ENCODE assay signal across 20 cellular contexts in the genomic region with DNA sequence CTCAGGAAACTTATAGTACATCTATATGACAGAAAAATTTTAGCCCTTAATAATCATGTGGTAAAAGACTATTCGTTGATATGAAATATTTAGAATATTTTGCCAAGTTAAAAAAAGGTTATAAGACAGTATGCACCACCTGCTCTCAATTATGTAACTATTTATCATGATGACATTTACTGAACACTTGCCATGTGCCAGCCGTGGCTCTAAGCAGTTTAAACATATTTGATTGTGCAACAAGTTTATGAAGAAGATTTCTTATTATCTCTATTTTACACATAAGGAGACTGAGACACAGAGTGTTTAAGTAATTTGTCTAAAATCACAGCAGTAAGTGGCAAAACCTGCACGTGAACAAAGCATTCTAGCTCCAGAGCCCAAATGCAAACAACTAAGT.
DNase-seq lines count a peak whose midpoint lies in the region; ATAC-seq, FAIRE-seq and TF ChIP-seq lines count a peak whose summit lies in the region.
"Had no signal": no experiment of that assay in that cellular context is flagged by ENCODE, and none has a peak within 500 bp of the region (broad histone marks: within the 10 kb centered on the region; RNA-seq: fewer than 3 reads in every experiment).

No MANE protein-coding gene starts in this region.

- WGBS in K562 (ENCODE audit: insufficient coverage, low coverage, missing lambda C conversion rate): 16% methylated on average over 3 of the region's 3 CpGs

- H4K20me1 ChIP-seq in K562 (replicated peaks; ENCODE audit: control insufficient read depth, insufficient read depth, low read length) (no peaks in the 10 kb centered on the region), osteoblast (ENCODE audit: insufficient read depth, low read length) (no peaks in the 10 kb centered on the region)

- H3K4me1 ChIP-seq in K562 (replicated peaks in 1 of 2; ENCODE audit: control insufficient read depth in 2 of 2, insufficient read depth in 2 of 2, low read length in 2 of 2): peaks cover 4 to 17% of the 10 kb centered on the region in 2 experiments; a peak in 4 of 5 replicates
- H3K4me1 ChIP-seq in osteoblast (ENCODE audit: insufficient read depth, low read length): no peaks in the 10 kb centered on the region
- H3K4me1 ChIP-seq: colonic mucosa had no signal

- no peak for TF ChIP-seq POLR2A in K562 (conservative IDR thresholded peaks at IDR 0.05)

- FAIRE-seq in K562 (lab: Jason Lieb, UNC): no peak
- FAIRE-seq: endothelial cell of umbilical vein, kidney, TTC549 had no signal

- no peaks in the 10 kb centered on the region for H3K9me1 ChIP-seq in K562 (ENCODE audit: control insufficient read depth, insufficient read depth, low read length)

- no peak for TF ChIP-seq RAD21 in K562 (CRISPR knock-in tag; conservative IDR thresholded peaks at IDR 0.05 in 1 of 2, IDR thresholded peaks at IDR 0.05 in 1 of 2)

- H3K4me2 ChIP-seq in K562 (ENCODE audit: insufficient read depth, low read length): no peak overlapping the region
- no peak overlapping the region for H3K4me2 ChIP-seq in osteoblast (ENCODE audit: insufficient read depth, low read length)

- H3K9ac ChIP-seq in K562 (ENCODE audit: insufficient read depth in 1 of 2, low read depth in 2 of 2, low read length in 2 of 2): no peak overlapping the region

- no peaks in the 10 kb centered on the region for H3K27me3 ChIP-seq in K562 (ENCODE audit: control insufficient read depth in 2 of 2, insufficient read depth in 2 of 2, low read length in 2 of 2)
- no peaks in the 10 kb centered on the region for H3K27me3 ChIP-seq in osteoblast (ENCODE audit: insufficient read depth, low read length)
- H3K27me3 ChIP-seq: colonic mucosa, transverse colon had no signal

- ATAC-seq in K562 (no peak), T-cell (replicated peaks in 1 of 4) (no peak)

- H3K36me3 Mint-ChIP-seq in nephron (ENCODE audit: low read depth) (no peaks in the 10 kb centered on the region), T-cell (no peaks in the 10 kb centered on the region)
- H3K36me3 Mint-ChIP-seq: activated naive CD4-positive, alpha-beta T cell treated with anti-CD3 and anti-CD28 coated beads, Interleukin-2, amount 10 ng/mL, durations not matched to agents 7 days and 5 days; CD4-positive, CD25-positive, alpha-beta regulatory T cell had no signal

- no peak overlapping the region for H2AFZ ChIP-seq in K562 (ENCODE audit: low read depth, low read length)
- no peak overlapping the region for H2AFZ ChIP-seq in osteoblast (ENCODE audit: low read length)

- H3K9me3 Mint-ChIP-seq in nephron (no peaks in the 10 kb centered on the region), T-cell (no peaks in the 10 kb centered on the region)
- H3K9me3 Mint-ChIP-seq: activated naive CD4-positive, alpha-beta T cell treated with anti-CD3 and anti-CD28 coated beads, Interleukin-2, amount 10 ng/mL, durations not matched to agents 7 days and 5 days; CD4-positive, CD25-positive, alpha-beta regulatory T cell had no signal

- H3K27ac ChIP-seq in K562 (ENCODE audit: extremely low read depth, low read depth, low read length) (no peak overlapping the region), osteoblast (ENCODE audit: low read depth, low read length) (no peak overlapping the region)
- H3K27ac ChIP-seq: colonic mucosa, transverse colon had no signal

- TF ChIP-seq CTCF in K562 (IDR thresholded peaks at IDR 0.05 in 2 of 3, conservative IDR thresholded peaks at IDR 0.05 in 1 of 3; ENCODE audit: insufficient read depth in 2 of 3, low read depth in 1 of 3, low read length in 3 of 3): no peak
- TF ChIP-seq CTCF in nephron (IDR thresholded peaks at IDR 0.05; ENCODE audit: unreplicated experiment in 3 of 3): no peak
- TF ChIP-seq CTCF in osteoblast (IDR thresholded peaks at IDR 0.05; ENCODE audit: extremely low read depth, low read depth, low read length): no peak

- H3K27ac Mint-ChIP-seq in nephron: peak overlapping the region; percentile 10 to 73 (median 60)
- no peak overlapping the region for H3K27ac Mint-ChIP-seq in T-cell
- H3K27ac Mint-ChIP-seq: activated CD4-positive, alpha-beta T cell treated with anti-CD3 and anti-CD28 coated beads, Interleukin-2, amount 10 ng/mL, durations not matched to agents 24 days and 14 days; activated naive CD4-positive, alpha-beta T cell treated with anti-CD3 and anti-CD28 coated beads, Interleukin-2, amount 10 ng/mL, durations not matched to agents 7 days and 5 days; CD4-positive, CD25-positive, alpha-beta regulatory T cell had no signal

- H3K27me3 Mint-ChIP-seq in nephron (ENCODE audit: low read depth) (peaks cover 7% of the 10 kb centered on the region), T-cell (no peaks in the 10 kb centered on the region)
- H3K27me3 Mint-ChIP-seq: activated CD4-positive, alpha-beta T cell treated with anti-CD3 and anti-CD28 coated beads, Interleukin-2, amount 10 ng/mL, durations not matched to agents 24 days and 14 days; CD4-positive, CD25-positive, alpha-beta regulatory T cell had no signal

- no peak for TF ChIP-seq EP300 in K562 (IDR thresholded peaks at IDR 0.05; ENCODE audit: low read length)

- H3K36me3 ChIP-seq in K562 (ENCODE audit: control insufficient read depth, insufficient read depth, low read length) (no peaks in the 10 kb centered on the region), osteoblast (ENCODE audit: insufficient read depth, low read length) (no peaks in the 10 kb centered on the region)
- H3K36me3 ChIP-seq: colonic mucosa, transverse colon had no signal

- DNase-seq in NCI-H1417 (lab: John Stamatoyannopoulos, UW) (peak in 2 of 3 experiments; percentile 25 to 61), NCI-H1417 treated with DMSO at 0.1 percent for 48 hours (lab: John Stamatoyannopoulos, UW) (no peak), LHCN-M2 (ENCODE audit: low read depth) (peak; percentile 65), K562 (ENCODE audit: extremely low read depth in 1 of 4, low spot score in 3 of 4) (no peak), T-cell (no peak), NCI-H2107 (lab: John Stamatoyannopoulos, UW) (no peak), osteoblast (ENCODE audit: insufficient read length, low spot score, missing footprints) (no peak)
- DNase-seq: 8988T; activated CD4-positive, alpha-beta T cell treated with anti-CD3 and anti-CD28 coated beads, Interleukin-2, amount 10 ng/mL, durations not matched to agents 24 days and 14 days; activated CD8-positive, alpha-beta memory T cell treated with anti-CD3 and anti-CD28 coated beads, Interleukin-2, amount 50 U/mL, for 48 hours; activated naive CD4-positive, alpha-beta T cell treated with anti-CD3 and anti-CD28 coated beads, Interleukin-2, amount 10 ng/mL, durations not matched to agents 7 days and 5 days; CD4-positive, CD25-positive, alpha-beta regulatory T cell; colonic mucosa; kidney; NCI-H524 treated with DMSO at 0.1 percent for 48 hours; stimulated activated naive CD4-positive, alpha-beta T cell; transverse colon had no signal

- no TSS peak for BruUV-seq in K562 (replicated peaks; lab: Mats Ljungman, UMichigan)

- CTCF ChIA-PET in K562 (lab: Yijun Ruan, JAX; ENCODE audit: low intra/inter-chr PET ratio): no interaction called here
- CTCF ChIA-PET in T-cell (lab: Charles Lee): no interaction called here

- H3K9me3 ChIP-seq in K562 (replicated peaks; ENCODE audit: control insufficient read depth, insufficient read depth, low read depth, low read length) (no peaks in the 10 kb centered on the region), osteoblast (ENCODE audit: low read depth, low read length) (no peaks in the 10 kb centered on the region)
- H3K9me3 ChIP-seq: colonic mucosa, transverse colon had no signal

- intact Hi-C loops in K562 (cut with micrococcal nuclease): no loop called here

- no peak overlapping the region for H3K4me3 ChIP-seq in K562
- H3K4me3 ChIP-seq in osteoblast (ENCODE audit: insufficient read depth, low read length): no peak overlapping the region
- H3K4me3 ChIP-seq: colonic mucosa, transverse colon had no signal

- H3K79me2 ChIP-seq in K562 (ENCODE audit: control insufficient read depth, insufficient read depth, low read length) (no peaks in the 10 kb centered on the region), osteoblast (ENCODE audit: insufficient read depth, low read length) (no peaks in the 10 kb centered on the region)

- no peak overlapping the region for H3K4me3 Mint-ChIP-seq in nephron
- H3K4me3 Mint-ChIP-seq in T-cell: no peak overlapping the region
- H3K4me3 Mint-ChIP-seq: activated CD4-positive, alpha-beta T cell treated with anti-CD3 and anti-CD28 coated beads, Interleukin-2, amount 10 ng/mL, durations not matched to agents 24 days and 14 days; activated naive CD4-positive, alpha-beta T cell treated with anti-CD3 and anti-CD28 coated beads, Interleukin-2, amount 10 ng/mL, durations not matched to agents 7 days and 5 days; CD4-positive, CD25-positive, alpha-beta regulatory T cell had no signal

- H3K4me1 Mint-ChIP-seq in nephron (peaks cover 37% of the 10 kb centered on the region), T-cell (peaks cover 29 to 34% (median 30%) of the 10 kb centered on the region in 3 donors)

- in situ Hi-C loops in K562 (cut with MboI): no loop called here

- POLR2A ChIA-PET in K562 (lab: Yijun Ruan, JAX) (no interaction called here), T-cell (lab: Charles Lee) (no interaction called here)

TF ChIP-seq in K562, 482 proteins besides CTCF, POLR2A, EP300 and RAD21:
- TF ChIP-seq, protein P1, sequence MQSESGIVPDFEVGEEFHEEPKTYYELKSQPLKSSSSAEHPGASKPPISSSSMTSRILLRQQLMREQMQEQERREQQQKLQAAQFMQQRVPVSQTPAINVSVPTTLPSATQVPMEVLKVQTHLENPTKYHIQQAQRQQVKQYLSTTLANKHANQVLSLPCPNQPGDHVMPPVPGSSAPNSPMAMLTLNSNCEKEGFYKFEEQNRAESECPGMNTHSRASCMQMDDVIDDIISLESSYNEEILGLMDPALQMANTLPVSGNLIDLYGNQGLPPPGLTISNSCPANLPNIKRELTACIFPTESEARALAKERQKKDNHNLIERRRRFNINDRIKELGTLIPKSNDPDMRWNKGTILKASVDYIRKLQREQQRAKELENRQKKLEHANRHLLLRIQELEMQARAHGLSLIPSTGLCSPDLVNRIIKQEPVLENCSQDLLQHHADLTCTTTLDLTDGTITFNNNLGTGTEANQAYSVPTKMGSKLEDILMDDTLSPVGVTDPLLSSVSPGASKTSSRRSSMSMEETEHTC (IDR thresholded peaks at IDR 0.05): no peak
- TF ChIP-seq CEBPB (tag; IDR thresholded peaks at IDR 0.05) (peak; percentile 68), CEBPG (CRISPR knock-in tag; IDR thresholded peaks at IDR 0.05) (no peak), CEBPG (tag; conservative IDR thresholded peaks at IDR 0.05 in 1 of 2, IDR thresholded peaks at IDR 0.05 in 1 of 2) (peak in 1 of 2 experiments; percentile 72; a peak in 2 of 4 replicates)

Comparison
In these comparisons a context has a peak if more than half of its experiments do, and no peak if none do; other contexts are left out.
1. DNase-seq: peak in NCI-H1417 (2 of 3) and LHCN-M2 (single experiment); none in NCI-H1417 treated with DMSO at 0.1 percent for 48 hours (single experiment), K562 (0 of 4), T-cell (0 of 34), NCI-H2107 (single experiment) and osteoblast (single experiment).
2. H3K27ac Mint-ChIP-seq: peak in nephron (3 of 3); none in T-cell (0 of 2).